ENCODE assay signal across 21 cellular contexts in the genomic region with DNA sequence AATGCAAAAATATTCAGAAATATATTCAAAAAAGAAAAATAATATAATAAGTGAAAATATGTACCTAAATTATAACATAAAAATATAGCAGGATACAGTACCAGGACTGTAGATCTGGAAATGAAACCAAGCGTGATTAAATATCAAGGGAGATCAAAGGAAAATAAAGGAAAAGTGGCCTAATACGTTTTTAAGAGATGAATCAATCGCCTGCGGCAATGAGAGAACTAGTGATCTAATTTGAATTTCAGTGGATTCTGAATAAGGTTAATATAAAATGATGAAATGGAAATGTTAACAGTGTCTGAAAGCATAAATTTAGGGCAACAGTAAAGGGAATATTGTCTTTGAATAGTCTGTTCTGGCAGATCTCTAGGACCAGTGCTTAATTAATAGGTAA.
DNase-seq lines count a peak whose midpoint lies in the region; ATAC-seq and TF ChIP-seq lines count a peak whose summit lies in the region.
"Had no signal": no experiment of that assay in that cellular context is flagged by ENCODE, and none has a peak within 500 bp of the region (broad histone marks: within the 10 kb centered on the region; RNA-seq: fewer than 3 reads in every experiment).

No MANE protein-coding gene starts in this region.

- no peaks in the 10 kb centered on the region for H3K9me2 ChIP-seq in PC-3 (replicated peaks; ENCODE audit: low read length)

- no peaks in the 10 kb centered on the region for H3K79me2 ChIP-seq in PC-3 (ENCODE audit: low read length)
- no peaks in the 10 kb centered on the region for H3K79me2 ChIP-seq in mammary epithelial cell (ENCODE audit: insufficient read depth, low read length)

- H3K27ac Mint-ChIP-seq in MCF 10A (ENCODE audit: low read depth, unreplicated experiment) = no peak overlapping the region
- H3K27ac Mint-ChIP-seq: CD14-positive monocyte; CD4-positive, alpha-beta memory T cell; CD4-positive, CD25-positive, alpha-beta regulatory T cell; CD8-positive, alpha-beta memory T cell had no signal

- dilution Hi-C loops in mammary epithelial cell (cut with HindIII; ENCODE audit: low sequenced_read_pairs) = no loop called here

- 29% methylated on average over 4 of the region's 4 CpGs for WGBS in mammary epithelial cell (ENCODE audit: low coverage, missing lambda C conversion rate)

- H3K9me3 Mint-ChIP-seq in MCF 10A (ENCODE audit: unreplicated experiment) = no peaks in the 10 kb centered on the region
- H3K9me3 Mint-ChIP-seq: CD4-positive, alpha-beta memory T cell had no signal

- no peak overlapping the region for H3K4me2 ChIP-seq in PC-3 (ENCODE audit: low read length)
- H3K4me2 ChIP-seq in mammary epithelial cell (ENCODE audit: insufficient read depth, low read depth, low read length) = no peak overlapping the region
- H3K4me2 ChIP-seq: BLaER1 had no signal

- no peaks in the 10 kb centered on the region for H3K36me3 Mint-ChIP-seq in MCF 10A (ENCODE audit: insufficient read depth, unreplicated experiment)
- H3K36me3 Mint-ChIP-seq: CD14-positive monocyte; CD4-positive, alpha-beta memory T cell; CD4-positive, CD25-positive, alpha-beta regulatory T cell; CD8-positive, alpha-beta memory T cell had no signal

- intact Hi-C loops in MCF 10A (cut with micrococcal nuclease) = no loop called here
- intact Hi-C loops in breast epithelium (cut with DNase I; ENCODE audit: low total_unique reads) = no loop called here
- intact Hi-C loops in PC-3 (cut with micrococcal nuclease) = no loop called here
- intact Hi-C loops in mammary epithelial cell (cut with micrococcal nuclease) = no loop called here

- peaks cover 45% of the 10 kb centered on the region for H3K27me3 Mint-ChIP-seq in MCF 10A (ENCODE audit: insufficient read depth, unreplicated experiment)
- H3K27me3 Mint-ChIP-seq: CD4-positive, alpha-beta memory T cell; CD4-positive, CD25-positive, alpha-beta regulatory T cell; CD8-positive, alpha-beta memory T cell had no signal

- POLR2A ChIA-PET in MCF 10A (lab: Yijun Ruan, JAX) = interaction anchor here (0.8 kb wide), 1 partner anchor 60 kb away, joined by 3 read pairs; no protein-coding TSS in a partner anchor
- POLR2A ChIA-PET in PC-3 (lab: Charles Lee; ENCODE audit: unreplicated experiment) = no interaction called here

- H3K4me3 ChIP-seq in breast epithelium (no peak overlapping the region), PC-3 (ENCODE audit: low read length) (no peak overlapping the region), mammary epithelial cell (replicated peaks in 1 of 3; ENCODE audit: insufficient read depth in 1 of 3, low read depth in 2 of 3, low read length in 3 of 3) (no peak overlapping the region)
- H3K4me3 ChIP-seq: BLaER1 had no signal

- H3K27me3 ChIP-seq in breast epithelium (no peaks in the 10 kb centered on the region), PC-3 (ENCODE audit: low read length) (no peaks in the 10 kb centered on the region), mammary epithelial cell (ENCODE audit: insufficient read depth, low read length) (no peaks in the 10 kb centered on the region)
- H3K27me3 ChIP-seq: BE2C, BLaER1 had no signal

- H3F3A ChIP-seq in PC-3 (ENCODE audit: low read length, unreplicated experiment) = no peaks in the 10 kb centered on the region

- H3K4me1 ChIP-seq in breast epithelium (no peaks in the 10 kb centered on the region), PC-3 (ENCODE audit: insufficient read depth, low read length) (no peaks in the 10 kb centered on the region), mammary epithelial cell (ENCODE audit: insufficient read depth, low read length) (no peaks in the 10 kb centered on the region)
- H3K4me1 ChIP-seq: BE2C, BLaER1, Caco-2 had no signal

- H3K9ac ChIP-seq in PC-3 (ENCODE audit: low read length) (no peak overlapping the region), mammary epithelial cell (ENCODE audit: insufficient read depth, low read length) (no peak overlapping the region)
- H3K9ac ChIP-seq: BLaER1 had no signal

- TF ChIP-seq POLR2A in breast epithelium (IDR thresholded peaks at IDR 0.05) = no peak

- peak; percentile 26 for DNase-seq in MCF 10A (ENCODE audit: unreplicated experiment)
- no peak for DNase-seq in breast epithelium (ENCODE audit: low spot score in 2 of 2)
- peak; percentile 81 for DNase-seq in M059J (ENCODE audit: low read depth)
- peak; percentile 21 for DNase-seq in PC-3
- peak; percentile 56 for DNase-seq in mammary epithelial cell
- no peak for DNase-seq in SIG-M5 treated with dmso at 0.1 percent for 504 hours (lab: John Stamatoyannopoulos, UW; ENCODE audit: unreplicated experiment)
- no peak for DNase-seq in NCI-H2196 treated with DMSO at 0.1 percent for 48 hours (lab: John Stamatoyannopoulos, UW; ENCODE audit: unreplicated experiment)
- DNase-seq: ACHN; BE2C; C1 segment of cervical spinal cord; Caco-2; Calu3; CD4-positive, alpha-beta memory T cell; CD4-positive, CD25-positive, alpha-beta regulatory T cell; CD8-positive, alpha-beta memory T cell; DMS79 treated with DMSO at 0.1 percent for 48 hours; GF-D8 had no signal

- in situ Hi-C loops in mammary epithelial cell (cut with MboI; ENCODE audit: low sequenced_read_pairs in 2 of 2) = no loop called here

- CTCF ChIA-PET in MCF 10A (lab: Yijun Ruan, JAX) = no interaction called here
- CTCF ChIA-PET in PC-3 (lab: Charles Lee) = no interaction called here
- CTCF ChIA-PET in mammary epithelial cell (lab: Charles Lee; ENCODE audit: low non-redundant PET) = no interaction called here

- no peak for TF ChIP-seq CTCF in MCF 10A (IDR thresholded peaks at IDR 0.05; ENCODE audit: unreplicated experiment)
- TF ChIP-seq CTCF in breast epithelium (IDR thresholded peaks at IDR 0.05) = no peak
- no peak for TF ChIP-seq CTCF in PC-3 (conservative IDR thresholded peaks at IDR 0.05; ENCODE audit: low read depth, low read length)
- TF ChIP-seq CTCF in mammary epithelial cell (conservative IDR thresholded peaks at IDR 0.05 in 1 of 2, IDR thresholded peaks at IDR 0.05 in 1 of 2; ENCODE audit: extremely low read depth in 1 of 2, insufficient read depth in 1 of 2, low read depth in 1 of 2, low read length in 2 of 2) = no peak

- no peaks in the 10 kb centered on the region for H3K36me3 ChIP-seq in breast epithelium
- no peaks in the 10 kb centered on the region for H3K36me3 ChIP-seq in PC-3 (ENCODE audit: low read depth, low read length)
- H3K36me3 ChIP-seq in mammary epithelial cell (ENCODE audit: insufficient read depth, low read length) = no peaks in the 10 kb centered on the region
- H3K36me3 ChIP-seq: BE2C, BLaER1 had no signal

- H3K9me3 ChIP-seq in breast epithelium (no peaks in the 10 kb centered on the region), PC-3 (ENCODE audit: low read length) (no peaks in the 10 kb centered on the region), mammary epithelial cell (replicated peaks; ENCODE audit: insufficient read depth, low read length) (no peaks in the 10 kb centered on the region)
- H3K9me3 ChIP-seq: BE2C, BLaER1, Caco-2 had no signal

- BruUV-seq in MCF 10A (replicated peaks; lab: Mats Ljungman, UMichigan) = no TSS peak
- no TSS peak for BruUV-seq in PC-3 (replicated peaks; lab: Mats Ljungman, UMichigan)
- BruUV-seq in mammary epithelial cell (replicated peaks; lab: Mats Ljungman, UMichigan) = no TSS peak

- ATAC-seq in PC-3 (no peak), GM19351 (IDR thresholded peaks at IDR 0.05; ENCODE audit: unreplicated experiment) (no peak)

- no peak overlapping the region for H3K27ac ChIP-seq in breast epithelium
- no peak overlapping the region for H3K27ac ChIP-seq in PC-3 (ENCODE audit: low read length)
- no peak overlapping the region for H3K27ac ChIP-seq in mammary epithelial cell (ENCODE audit: insufficient read depth, low read depth, low read length)
- H3K27ac ChIP-seq: 22Rv1, BLaER1 had no signal

- no peaks in the 10 kb centered on the region for H3K4me1 Mint-ChIP-seq in MCF 10A (ENCODE audit: insufficient read depth, unreplicated experiment)
- H3K4me1 Mint-ChIP-seq: CD14-positive monocyte; CD4-positive, alpha-beta memory T cell; CD4-positive, CD25-positive, alpha-beta regulatory T cell; CD8-positive, alpha-beta memory T cell had no signal

- H4K20me1 ChIP-seq in PC-3 (ENCODE audit: low read length) (no peaks in the 10 kb centered on the region), mammary epithelial cell (ENCODE audit: insufficient read depth, low read length) (no peaks in the 10 kb centered on the region)
- H4K20me1 ChIP-seq: BLaER1 had no signal

- H3K4me3 Mint-ChIP-seq in MCF 10A (ENCODE audit: unreplicated experiment) = no peak overlapping the region
- H3K4me3 Mint-ChIP-seq: CD14-positive monocyte; CD4-positive, alpha-beta memory T cell; CD4-positive, CD25-positive, alpha-beta regulatory T cell; CD8-positive, alpha-beta memory T cell had no signal

- H2AFZ ChIP-seq in PC-3 (ENCODE audit: low read length) = no peak overlapping the region
- no peak overlapping the region for H2AFZ ChIP-seq in mammary epithelial cell (ENCODE audit: low read depth, low read length)

Comparison
In these comparisons a context has a peak if more than half of its experiments do, and no peak if none do; other contexts are left out.
1. DNase-seq: peak in MCF 10A (single experiment), M059J (single experiment), PC-3 (single experiment) and mammary epithelial cell (single experiment); none in breast epithelium (0 of 2), SIG-M5 treated with dmso at 0.1 percent for 504 hours (single experiment) and NCI-H2196 treated with DMSO at 0.1 percent for 48 hours (single experiment).